Comparison of ENCODE assay signal across 24 cellular contexts in the genomic region with DNA sequence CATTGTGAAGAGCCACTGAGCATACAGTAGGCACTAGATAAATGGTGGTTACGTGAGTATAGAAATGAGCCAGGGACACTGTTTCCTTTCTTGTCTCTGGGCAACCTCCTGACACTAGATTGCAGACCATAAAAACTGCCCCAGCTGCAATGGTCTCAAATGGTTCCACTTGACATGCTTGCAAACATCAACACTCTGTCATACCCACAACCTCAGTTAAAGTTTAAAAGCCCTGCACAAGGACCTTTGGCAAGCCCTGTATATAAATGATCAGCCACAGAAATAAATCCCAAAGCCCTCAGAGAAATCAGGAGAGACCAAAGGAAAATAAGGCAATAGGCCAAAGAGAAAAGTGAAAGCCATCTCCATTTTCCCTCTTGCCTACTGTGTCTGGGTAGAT. TPM values are rescaled to one million over a fixed set of nuclear protein-coding genes. Genes with fewer than 3 reads are reported as not detected.
DNase-seq lines count a peak whose midpoint lies in the region; ATAC-seq and TF ChIP-seq lines count a peak whose summit lies in the region.
"Had no signal": no experiment of that assay in that cellular context is flagged by ENCODE, and none has a peak within 500 bp of the region (broad histone marks: within the 10 kb centered on the region; RNA-seq: fewer than 3 reads in every experiment).

No MANE protein-coding gene starts in this region.

- no peaks in the 10 kb centered on the region for H3K9me3 Mint-ChIP-seq in mesothelial cell of epicardium
- H3K9me3 Mint-ChIP-seq: naive thymus-derived CD4-positive, alpha-beta T cell; stimulated activated naive CD8-positive, alpha-beta T cell treated with anti-CD3 and anti-CD28 coated beads, Interleukin-15, amount 100 ng/mL, for 72 hours had no signal

- WGBS in right cardiac atrium, result 77% methylated on average over 1 of the region's 1 CpG
- 39 to 59% (median 49%) methylated on average over 1 of the region's 1 CpG for WGBS in heart left ventricle, 4 donors
- 25 to 77% methylated on average over 1 of the region's 1 CpG for WGBS in sigmoid colon, 2 donors

- no peak overlapping the region for H3K27ac Mint-ChIP-seq in mesothelial cell of epicardium
- H3K27ac Mint-ChIP-seq: naive thymus-derived CD4-positive, alpha-beta T cell; stimulated activated naive CD8-positive, alpha-beta T cell treated with anti-CD3 and anti-CD28 coated beads, Interleukin-15, amount 100 ng/mL, for 72 hours had no signal

- no peak overlapping the region for H3K4me3 Mint-ChIP-seq in mesothelial cell of epicardium
- H3K4me3 Mint-ChIP-seq: naive thymus-derived CD4-positive, alpha-beta T cell; stimulated activated naive CD8-positive, alpha-beta T cell treated with anti-CD3 and anti-CD28 coated beads, Interleukin-15, amount 100 ng/mL, for 72 hours had no signal

- H3K27me3 Mint-ChIP-seq in mesothelial cell of epicardium (ENCODE audit: low read depth), result no peaks in the 10 kb centered on the region
- H3K27me3 Mint-ChIP-seq: naive thymus-derived CD4-positive, alpha-beta T cell; stimulated activated naive CD8-positive, alpha-beta T cell treated with anti-CD3 and anti-CD28 coated beads, Interleukin-15, amount 100 ng/mL, for 72 hours had no signal

- no peak for TF ChIP-seq EP300 in sigmoid colon (IDR thresholded peaks at IDR 0.05)

- no peaks in the 10 kb centered on the region for H3K36me3 ChIP-seq in heart left ventricle
- H3K36me3 ChIP-seq in RWPE2 (ENCODE audit: low read depth), result no peaks in the 10 kb centered on the region
- no peaks in the 10 kb centered on the region for H3K36me3 ChIP-seq in sigmoid colon
- H3K36me3 ChIP-seq: SJSA1 had no signal

- H3K4me1 Mint-ChIP-seq in mesothelial cell of epicardium, result no peaks in the 10 kb centered on the region

- H3K4me1 ChIP-seq in right cardiac atrium (ENCODE audit: control insufficient read depth, insufficient read depth, low read length), result peaks cover 14% of the 10 kb centered on the region
- H3K4me1 ChIP-seq in heart left ventricle, result peaks cover 0 to 27% (median 14%) of the 10 kb centered on the region in 12 donors
- no peaks in the 10 kb centered on the region for H3K4me1 ChIP-seq in RWPE2 (ENCODE audit: insufficient read depth, poor library complexity, severe bottlenecking)
- H3K4me1 ChIP-seq in sigmoid colon, result no peaks in the 10 kb centered on the region
- H3K4me1 ChIP-seq: SJSA1 had no signal

- no peak for DNase-seq in right cardiac atrium
- no peak for DNase-seq in heart left ventricle
- peak; percentile 8 for DNase-seq in RWPE2 (ENCODE audit: low spot score)
- DNase-seq in left lobe of liver (ENCODE audit: low spot score), result no peak
- no peak for DNase-seq in HT-29 (ENCODE audit: low spot score)
- DNase-seq in A172 (ENCODE audit: low spot score), result no peak
- no peak for DNase-seq in mesothelial cell of epicardium (ENCODE audit: low spot score in 2 of 2, unreplicated experiment in 2 of 2)
- DNase-seq in sigmoid colon, result no peak
- DNase-seq: activated CD4-positive, alpha-beta T cell treated with anti-CD3 and anti-CD28 coated beads, Interleukin-2, amount 50 U/mL, for 48 hours; activated T-cell treated with anti-CD3 and anti-CD28 coated beads for 4 hours; amniotic stem cell; caudate nucleus; DMS153; effector CD4-positive, alpha-beta T cell; esophagus squamous epithelium; naive thymus-derived CD4-positive, alpha-beta T cell; NCI-H1092 treated with DMSO at 0.1 percent for 48 hours; NCI-H2081 treated with DMSO at 0.1 percent for 48 hours; NCI-H524 treated with DMSO at 0.1 percent for 48 hours; stimulated activated CD4-positive, alpha-beta T cell treated with anti-CD3 and anti-CD28 coated beads, Interleukin-4, amount 100 ng/mL, for 1 hour; stimulated activated naive CD8-positive, alpha-beta T cell treated with anti-CD3 and anti-CD28 coated beads, Interleukin-15, amount 100 ng/mL, for 72 hours had no signal

- H3K4me3 ChIP-seq in right cardiac atrium (ENCODE audit: low read length), result no peak overlapping the region
- H3K4me3 ChIP-seq in heart left ventricle, result no peak overlapping the region
- H3K4me3 ChIP-seq in RWPE2 (ENCODE audit: severe bottlenecking), result no peak overlapping the region
- H3K4me3 ChIP-seq in sigmoid colon, result no peak overlapping the region
- H3K4me3 ChIP-seq: esophagus squamous epithelium, SJSA1, skin epidermis had no signal

- H3K36me3 Mint-ChIP-seq in mesothelial cell of epicardium, result no peaks in the 10 kb centered on the region
- H3K36me3 Mint-ChIP-seq: naive thymus-derived CD4-positive, alpha-beta T cell had no signal

- TF ChIP-seq CTCF in heart left ventricle (IDR thresholded peaks at IDR 0.05) (no peak), RWPE2 (IDR thresholded peaks at IDR 0.05; ENCODE audit: poor library complexity, severe bottlenecking) (no peak), mesothelial cell of epicardium (IDR thresholded peaks at IDR 0.05; ENCODE audit: unreplicated experiment) (no peak), sigmoid colon (IDR thresholded peaks at IDR 0.05) (no peak)

- H3K9me3 ChIP-seq in right cardiac atrium (ENCODE audit: control insufficient read depth, low read length) (no peaks in the 10 kb centered on the region), heart left ventricle (no peaks in the 10 kb centered on the region), RWPE2 (ENCODE audit: severe bottlenecking) (no peaks in the 10 kb centered on the region), sigmoid colon (no peaks in the 10 kb centered on the region)
- H3K9me3 ChIP-seq: esophagus squamous epithelium, SJSA1 had no signal

- H3K27me3 ChIP-seq in right cardiac atrium (ENCODE audit: control insufficient read depth, insufficient read depth) (no peaks in the 10 kb centered on the region), heart left ventricle (no peaks in the 10 kb centered on the region), RWPE2 (ENCODE audit: insufficient read depth, poor library complexity, severe bottlenecking) (no peaks in the 10 kb centered on the region), sigmoid colon (no peaks in the 10 kb centered on the region)
- H3K27me3 ChIP-seq: esophagus squamous epithelium, SJSA1 had no signal

- peak overlapping the region; percentile 8 for H3K27ac ChIP-seq in right cardiac atrium (ENCODE audit: low read length)
- H3K27ac ChIP-seq in heart left ventricle, result no peak overlapping the region
- H3K27ac ChIP-seq in RWPE2 (ENCODE audit: poor library complexity, severe bottlenecking), result no peak overlapping the region
- H3K27ac ChIP-seq in sigmoid colon, result no peak overlapping the region
- H3K27ac ChIP-seq: C4-2B, esophagus squamous epithelium, SJSA1, skin epidermis had no signal

- no peak for TF ChIP-seq POLR2A in heart left ventricle (IDR thresholded peaks at IDR 0.05)
- TF ChIP-seq POLR2A in sigmoid colon (IDR thresholded peaks at IDR 0.05), result no peak

- ATAC-seq in right cardiac atrium (peak; percentile 37 to 46), heart left ventricle (no peak), RWPE2 (ENCODE audit: low read depth) (no peak), left lobe of liver (peak; percentile 60)
- ATAC-seq: naive thymus-derived CD4-positive, alpha-beta T cell; stimulated activated naive CD8-positive, alpha-beta T cell treated with anti-CD3 and anti-CD28 coated beads, Interleukin-15, amount 100 ng/mL, for 72 hours had no signal

- intact Hi-C loops in right cardiac atrium (cut with DNase I), result no loop called here
- intact Hi-C loops in heart left ventricle (cut with DNase I), result no loop called here
- intact Hi-C loops in sigmoid colon (cut with DNase I), result no loop called here

RNA-seq across cellular contexts. Expression of gene PLEKHA7, which starts 20.7 kb away (rescaled TPM):
- total RNA-seq in right cardiac atrium, result 10 to 100 TPM; 30.3 to 44.6 (median 35.5) TPM
- 16.2 TPM for polyA plus RNA-seq in right cardiac atrium
- total RNA-seq in heart left ventricle, result 10 to 100 TPM; 15.6 to 57.5 (median 23.8) TPM
- polyA plus RNA-seq in heart left ventricle, result 10 to 100 TPM; 13.1 to 23.5 TPM
- total RNA-seq in left lobe of liver, result 25.8 TPM
- total RNA-seq in HT-29 (2014; rRNA removed; shearing (Covaris generic)), result 57.5 and 70.8 TPM in 2 replicates
- total RNA-seq in A172 (2014; rRNA removed; shearing (Covaris generic)), result 1.3 and 3.8 TPM in 2 replicates
- total RNA-seq in mesothelial cell of epicardium, result 23.9 to 30.5 TPM (median 30.5 TPM) in 3 replicates
- total RNA-seq in sigmoid colon, result 10 to 100 TPM in 1 of 4 donors, 1 to 10 TPM in 3; 2.9 to 10.2 (median 4.2) TPM
- polyA plus RNA-seq in sigmoid colon, result 10 to 100 TPM; 28.2 to 45.3 (median 41.3) TPM
- total RNA-seq: SJSA1 had no signal

Comparison
In these comparisons a context has a peak if more than half of its experiments do, and no peak if none do; other contexts are left out.
1. ATAC-seq: peak in right cardiac atrium (2 of 2) and left lobe of liver (single experiment); none in heart left ventricle (0 of 4) and RWPE2 (single experiment).